In the genomic region with DNA sequence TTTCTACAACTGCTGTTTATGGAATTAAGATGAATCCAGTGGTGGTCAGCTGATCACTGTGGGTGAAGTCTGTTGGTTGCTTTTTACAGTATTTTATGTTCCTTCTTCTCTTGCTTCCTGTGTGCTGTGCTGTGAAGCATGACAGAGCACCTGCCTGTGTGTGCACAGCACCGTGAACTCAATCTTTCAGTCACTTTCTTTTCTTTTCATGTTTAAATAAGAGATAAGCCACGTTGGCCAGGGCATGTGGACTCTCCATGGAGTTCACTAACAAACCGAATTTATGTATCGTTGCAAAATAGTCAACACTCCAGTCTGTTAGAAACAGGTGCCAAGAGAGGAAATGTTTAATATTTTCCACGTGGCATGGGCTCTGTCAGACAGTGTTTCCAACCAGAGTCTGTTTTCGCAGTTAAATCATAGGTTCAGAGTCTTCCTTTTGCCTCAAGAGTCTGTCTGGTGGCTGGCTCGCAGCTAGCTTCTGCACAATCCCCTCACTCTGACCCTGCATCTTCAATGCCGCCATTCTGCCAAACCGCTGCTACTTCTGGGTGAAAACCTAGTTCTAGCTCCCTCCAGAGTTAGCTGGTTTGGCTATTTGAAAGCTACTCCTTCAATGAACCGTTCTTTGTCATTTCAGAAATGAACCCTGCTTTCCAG, we compare ENCODE assay signal across 8 cellular contexts.
A peak's percentile ranks its signal among the peaks of the same experiment; 100 is the strongest.
DNase-seq lines count a peak whose midpoint lies in the region; ATAC-seq, FAIRE-seq and TF ChIP-seq lines count a peak whose summit lies in the region.

No MANE protein-coding gene starts in this region.

- H3K36me3 ChIP-seq in neutrophil, result no peaks in the 10 kb centered on the region
- no peaks in the 10 kb centered on the region for H3K36me3 ChIP-seq in esophagus squamous epithelium

- WGBS in esophagus squamous epithelium, 2 donors, result 37 to 46% methylated on average over 10 of the region's 10 CpGs

- no peak for TF ChIP-seq POLR2A in esophagus squamous epithelium (IDR thresholded peaks at IDR 0.05)

- ATAC-seq in HG03064 (IDR thresholded peaks at IDR 0.05; ENCODE audit: low read depth, unreplicated experiment), result peak; percentile 88

- H3K4me3 ChIP-seq in neutrophil (ENCODE audit: low read depth in 1 of 2, low read length in 1 of 2), result no peak overlapping the region
- H3K4me3 ChIP-seq in esophagus squamous epithelium, result peak overlapping the region in 1 of 4 donors; percentile 6

- no peaks in the 10 kb centered on the region for H3K27me3 ChIP-seq in neutrophil
- no peaks in the 10 kb centered on the region for H3K27me3 ChIP-seq in esophagus squamous epithelium

- H3K9me3 ChIP-seq in neutrophil, result no peaks in the 10 kb centered on the region
- H3K9me3 ChIP-seq in esophagus squamous epithelium, result no peaks in the 10 kb centered on the region

- intact Hi-C loops in esophagus squamous epithelium (cut with DNase I), result no loop called here
- intact Hi-C loops in posterior vena cava (cut with DNase I), result no loop called here

- peak; percentile 55 for DNase-seq in GM19239 (ENCODE audit: insufficient read length, low spot score)
- peak; percentile 58 for DNase-seq in NCI-H510A (lab: John Stamatoyannopoulos, UW)
- DNase-seq in RPMI8226, result no peak
- DNase-seq in esophagus squamous epithelium (lab: John Stamatoyannopoulos, UW), result no peak
- no peak for DNase-seq in posterior vena cava (ENCODE audit: low spot score)
- no peak for DNase-seq in nucleus accumbens (lab: John Stamatoyannopoulos, UW)

- TF ChIP-seq CTCF in neutrophil (IDR thresholded peaks at IDR 0.05) (no peak), esophagus squamous epithelium (IDR thresholded peaks at IDR 0.05) (no peak)

- FAIRE-seq in GM19239 (lab: Jason Lieb, UNC), result peak; percentile 100

- H3K4me1 ChIP-seq in neutrophil (ENCODE audit: control insufficient read depth in 1 of 2, insufficient read depth in 1 of 2, low read depth in 1 of 2, low read length in 1 of 2) (peaks cover 49 to 77% of the 10 kb centered on the region in 2 experiments), esophagus squamous epithelium (peaks cover 0 to 24% (median 6%) of the 10 kb centered on the region in 3 donors)

- H3K27ac ChIP-seq in neutrophil, result peak overlapping the region; percentile 71
- H3K27ac ChIP-seq in esophagus squamous epithelium, result no peak overlapping the region

Comparison
In these comparisons a context has a peak if more than half of its experiments do, and no peak if none do; other contexts are left out.
1. DNase-seq: peak in GM19239 (single experiment) and NCI-H510A (single experiment); none in RPMI8226 (single experiment), esophagus squamous epithelium (single experiment), posterior vena cava (single experiment) and nucleus accumbens (0 of 56).